23 cellular contexts compared by ENCODE assay signal in the genomic region with DNA sequence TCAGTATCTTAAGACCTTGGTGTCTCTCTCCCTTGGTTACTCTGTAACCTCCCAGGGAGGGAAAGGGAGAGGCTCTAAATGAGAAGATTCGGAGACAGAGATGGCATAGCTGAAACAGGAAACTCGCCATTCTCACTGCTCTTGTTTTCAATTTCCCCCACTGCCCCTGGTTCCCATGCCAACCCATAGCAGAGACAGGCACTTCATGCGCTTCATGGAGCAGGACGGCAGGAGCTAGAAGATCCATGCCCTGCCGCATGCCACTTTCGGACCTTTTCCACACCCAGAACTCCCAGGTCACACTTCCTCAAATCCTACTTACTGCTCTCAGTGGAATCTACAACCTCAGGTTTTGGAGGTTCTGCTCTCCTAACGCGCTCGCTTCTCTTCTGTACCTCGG. TPM values are rescaled to one million over a fixed set of nuclear protein-coding genes. Genes with fewer than 3 reads are reported as not detected.
A peak's percentile ranks its signal among the peaks of the same experiment; 100 is the strongest.
DNase-seq lines count a peak whose midpoint lies in the region; ATAC-seq and TF ChIP-seq lines count a peak whose summit lies in the region.
"Had no signal": no experiment of that assay in that cellular context is flagged by ENCODE, and none has a peak within 500 bp of the region (broad histone marks: within the 10 kb centered on the region; RNA-seq: fewer than 3 reads in every experiment).

No MANE protein-coding gene starts in this region.

- H2AFZ ChIP-seq in hepatocyte = no peak overlapping the region

- no peaks in the 10 kb centered on the region for H3K27me3 ChIP-seq in hepatocyte
- no peaks in the 10 kb centered on the region for H3K27me3 ChIP-seq in thyroid gland
- H3K27me3 ChIP-seq: SJSA1 had no signal

- H3K36me3 Mint-ChIP-seq in activated naive CD4-positive, alpha-beta T cell treated with anti-CD3 and anti-CD28 coated beads, Interleukin-2, amount 10 ng/mL, durations not matched to agents 7 days and 5 days = peaks cover 20% of the 10 kb centered on the region
- H3K36me3 Mint-ChIP-seq in activated T-helper 17 cell treated with anti-CD3 and anti-CD28 coated beads, Interleukin-2, amount 50 U/mL, for 72 hours (ENCODE audit: low read depth) = peaks cover 36% of the 10 kb centered on the region

- no peak overlapping the region for H3K27ac ChIP-seq in hepatocyte
- H3K27ac ChIP-seq in thyroid gland = no peak overlapping the region
- H3K27ac ChIP-seq: BLaER1 treated with 17β-estradiol and CSF1 and Interleukin-3, amounts not matched to agents 10 nM and 100 nM; epithelial cell of prostate; SJSA1 had no signal

- H3K4me1 ChIP-seq in hepatocyte (ENCODE audit: insufficient read depth) (no peaks in the 10 kb centered on the region), thyroid gland (peaks cover 9 to 15% of the 10 kb centered on the region in 2 donors)

- H3K9me3 Mint-ChIP-seq in activated naive CD4-positive, alpha-beta T cell treated with anti-CD3 and anti-CD28 coated beads, Interleukin-2, amount 10 ng/mL, durations not matched to agents 7 days and 5 days = no peaks in the 10 kb centered on the region
- no peaks in the 10 kb centered on the region for H3K9me3 Mint-ChIP-seq in activated T-helper 17 cell treated with anti-CD3 and anti-CD28 coated beads, Interleukin-2, amount 50 U/mL, for 72 hours

- no peak for TF ChIP-seq POLR2A in thyroid gland (IDR thresholded peaks at IDR 0.05)

- DNase-seq in activated naive CD4-positive, alpha-beta T cell treated with anti-CD3 and anti-CD28 coated beads, Interleukin-2, amount 10 ng/mL, durations not matched to agents 7 days and 5 days = no peak
- DNase-seq in activated naive CD4-positive, alpha-beta T cell treated with anti-CD3 and anti-CD28 coated beads, Interleukin-2, amount 50 U/mL, for 16 hours = no peak
- no peak for DNase-seq in hepatocyte (ENCODE audit: low spot score)
- peak; percentile 62 to 63 for DNase-seq in thyroid gland
- no peak for DNase-seq in NCI-H524 (lab: John Stamatoyannopoulos, UW)
- no peak for DNase-seq in DMS79 treated with DMSO at 0.1 percent for 48 hours (lab: John Stamatoyannopoulos, UW)
- DNase-seq in NK-92 treated with Interleukin-12 subunit alpha and Interleukin-12 subunit beta, amount 100 ng/mL, for 24 hours (lab: John Stamatoyannopoulos, UW) = no peak
- DNase-seq: activated naive CD4-positive, alpha-beta T cell; cerebellar nuclear complex; HCEC 1CT; Karpas-422; mammary epithelial cell; MV-4-11; NCI-H146; NCI-H2171 treated with DMSO at 0.1 percent for 48 hours; NCI-H524 treated with DMSO at 0.1 percent for 48 hours; occipital lobe had no signal

- intact Hi-C loops in thyroid gland (cut with DNase I) = no loop called here

- CTCF ChIA-PET in activated naive CD4-positive, alpha-beta T cell treated with anti-CD3 and anti-CD28 coated beads, Interleukin-2, amount 10 ng/mL, durations not matched to agents 7 days and 5 days (lab: Charles Lee) = interaction anchor here (0.7 kb wide), 1 partner anchor 53 kb away, joined by 3 read pairs; no protein-coding TSS in a partner anchor

- peaks cover 39% of the 10 kb centered on the region for H3K4me1 Mint-ChIP-seq in activated naive CD4-positive, alpha-beta T cell treated with anti-CD3 and anti-CD28 coated beads, Interleukin-2, amount 10 ng/mL, durations not matched to agents 7 days and 5 days
- peaks cover 9% of the 10 kb centered on the region for H3K4me1 Mint-ChIP-seq in activated T-helper 17 cell treated with anti-CD3 and anti-CD28 coated beads, Interleukin-2, amount 50 U/mL, for 72 hours

- H3K4me3 ChIP-seq in hepatocyte (no peak overlapping the region), thyroid gland (replicated peaks in 1 of 3) (no peak overlapping the region)
- H3K4me3 ChIP-seq: SJSA1 had no signal

- H3K9me3 ChIP-seq in hepatocyte (ENCODE audit: low read depth) (no peaks in the 10 kb centered on the region), thyroid gland (no peaks in the 10 kb centered on the region)
- H3K9me3 ChIP-seq: SJSA1 had no signal

- H4K20me1 ChIP-seq in hepatocyte (ENCODE audit: insufficient read depth, poor library complexity, severe bottlenecking) = no peaks in the 10 kb centered on the region

- H3K4me3 Mint-ChIP-seq in activated naive CD4-positive, alpha-beta T cell treated with anti-CD3 and anti-CD28 coated beads, Interleukin-2, amount 10 ng/mL, durations not matched to agents 7 days and 5 days = no peak overlapping the region
- peak overlapping the region; percentile 74 for H3K4me3 Mint-ChIP-seq in activated T-helper 17 cell treated with anti-CD3 and anti-CD28 coated beads, Interleukin-2, amount 50 U/mL, for 72 hours

- H3K27me3 Mint-ChIP-seq in activated naive CD4-positive, alpha-beta T cell treated with anti-CD3 and anti-CD28 coated beads, Interleukin-2, amount 10 ng/mL, durations not matched to agents 7 days and 5 days = no peaks in the 10 kb centered on the region
- H3K27me3 Mint-ChIP-seq in activated T-helper 17 cell treated with anti-CD3 and anti-CD28 coated beads, Interleukin-2, amount 50 U/mL, for 72 hours = no peaks in the 10 kb centered on the region

- peaks cover 12% of the 10 kb centered on the region for H3K79me2 ChIP-seq in hepatocyte

- H3K36me3 ChIP-seq in hepatocyte (replicated peaks; ENCODE audit: insufficient read depth, low read depth) (no peaks in the 10 kb centered on the region), thyroid gland (peaks cover 14 to 29% of the 10 kb centered on the region in 2 donors)
- H3K36me3 ChIP-seq: SJSA1 had no signal

- 82% methylated on average over 10 of the region's 10 CpGs for WGBS in hepatocyte (ENCODE audit: low lambda C conversion rate, missing lambda C conversion rate)
- WGBS in thyroid gland, 2 donors = 35 to 47% methylated on average over 8 to 10 of the region's 10 CpGs

- H3K4me2 ChIP-seq in hepatocyte = peak overlapping the region; percentile 74

- no peaks in the 10 kb centered on the region for H3K9me2 ChIP-seq in hepatocyte (replicated peaks; ENCODE audit: insufficient read depth)

- peak overlapping the region; percentile 70 for H3K27ac Mint-ChIP-seq in activated naive CD4-positive, alpha-beta T cell treated with anti-CD3 and anti-CD28 coated beads, Interleukin-2, amount 10 ng/mL, durations not matched to agents 7 days and 5 days
- no peak overlapping the region for H3K27ac Mint-ChIP-seq in activated T-helper 17 cell treated with anti-CD3 and anti-CD28 coated beads, Interleukin-2, amount 50 U/mL, for 72 hours

- TF ChIP-seq CTCF in hepatocyte (IDR thresholded peaks at IDR 0.05; ENCODE audit: poor library complexity) = no peak
- TF ChIP-seq CTCF in thyroid gland (IDR thresholded peaks at IDR 0.05) = no peak

- ATAC-seq in activated T-helper 17 cell treated with anti-CD3 and anti-CD28 coated beads, Interleukin-2, amount 50 U/mL, for 72 hours (replicated peaks) = no peak

RNA-seq across cellular contexts. Expression of a gene that starts 3.1 kb away (rescaled TPM):
- 10 to 100 TPM; 18.3 TPM for total RNA-seq in activated T-helper 17 cell treated with anti-CD3 and anti-CD28 coated beads, Interleukin-2, amount 50 U/mL, for 72 hours
- total RNA-seq in hepatocyte (25.0 and 26.2 TPM in 2 replicates), thyroid gland (10 to 100 TPM; 17.7 to 27.4 (median 20.5) TPM)
- 10.5 and 15.1 TPM in 2 replicates for polyA plus RNA-seq in hepatocyte

RNA-seq across cellular contexts. Expression of a gene that starts 27.8 kb away (rescaled TPM):
- under 1 TPM in 1 of 2 donors, not detected in 1; 0.21 TPM for total RNA-seq in activated T-helper 17 cell treated with anti-CD3 and anti-CD28 coated beads, Interleukin-2, amount 50 U/mL, for 72 hours
- 95.4 and 103 TPM in 2 replicates for total RNA-seq in hepatocyte
- polyA plus RNA-seq in hepatocyte = 82.6 and 98.2 TPM in 2 replicates
- total RNA-seq in thyroid gland = not detected
- total RNA-seq: occipital lobe, RPMI7951, SJSA1, smooth muscle cell had no signal
- polyA plus RNA-seq: mammary epithelial cell, smooth muscle cell had no signal

RNA-seq across cellular contexts. Expression of a gene that starts 32.6 kb away (rescaled TPM):
- total RNA-seq in activated T-helper 17 cell treated with anti-CD3 and anti-CD28 coated beads, Interleukin-2, amount 50 U/mL, for 72 hours = 100 to 1,000 TPM; 394 to 499 TPM
- total RNA-seq in hepatocyte = 318 and 330 TPM in 2 replicates
- 175 and 204 TPM in 2 replicates for polyA plus RNA-seq in hepatocyte
- total RNA-seq in thyroid gland = 100 to 1,000 TPM; 221 to 281 (median 255) TPM

RNA-seq across cellular contexts. Expression of a gene that starts 50.7 kb away (rescaled TPM):
- total RNA-seq in activated T-helper 17 cell treated with anti-CD3 and anti-CD28 coated beads, Interleukin-2, amount 50 U/mL, for 72 hours = 1 to 10 TPM; 7.4 to 9.2 TPM
- total RNA-seq in hepatocyte = 1.1 and 1.6 TPM in 2 replicates
- polyA plus RNA-seq in hepatocyte = 0.15 and 1.2 TPM in 2 replicates
- total RNA-seq in thyroid gland = 1 to 10 TPM in 1 of 4 donors, under 1 TPM in 2, not detected in 1; 0.33 to 1.0 (median 0.67) TPM
- polyA plus RNA-seq: smooth muscle cell had no signal

Comparison
In these comparisons a context has a peak if more than half of its experiments do, and no peak if none do; other contexts are left out.
1. DNase-seq: peak in thyroid gland (2 of 2); none in activated naive CD4-positive, alpha-beta T cell treated with anti-CD3 and anti-CD28 coated beads, Interleukin-2, amount 10 ng/mL, durations not matched to agents 7 days and 5 days (single experiment), activated naive CD4-positive, alpha-beta T cell treated with anti-CD3 and anti-CD28 coated beads, Interleukin-2, amount 50 U/mL, for 16 hours (single experiment), hepatocyte (single experiment), NCI-H524 (0 of 2), DMS79 treated with DMSO at 0.1 percent for 48 hours (single experiment) and NK-92 treated with Interleukin-12 subunit alpha and Interleukin-12 subunit beta, amount 100 ng/mL, for 24 hours (single experiment).
2. RNA of a gene that starts 27.8 kb away (total RNA-seq): 95.4 to 103 TPM in hepatocyte; 0.21 TPM in activated T-helper 17 cell treated with anti-CD3 and anti-CD28 coated beads, Interleukin-2, amount 50 U/mL, for 72 hours and not detected in thyroid gland; every median in the first group is over 10 times any median in the second.